In genomic region chr3:82707035-82707434, GRCh38 we compare ENCODE assay signal across 20 cellular contexts.
DNase-seq lines count a peak whose midpoint lies in the region; ATAC-seq, FAIRE-seq and TF ChIP-seq lines count a peak whose summit lies in the region.
"Had no signal": no experiment of that assay in that cellular context is flagged by ENCODE, and none has a peak within 500 bp of the region (broad histone marks: within the 10 kb centered on the region; RNA-seq: fewer than 3 reads in every experiment).

No MANE protein-coding gene starts in this region.

- peak; percentile 47; the same call in 1 of the 2 replicates for TF ChIP-seq RAD21 in GM12878 (IDR thresholded peaks at IDR 0.05; ENCODE audit: insufficient read depth, low read depth, low read length)
- TF ChIP-seq RAD21 in HepG2 (CRISPR knock-in tag; IDR thresholded peaks at IDR 0.05), result peak; percentile 65; the same call in 1 of the 2 replicates

- TF ChIP-seq CTCF in C4-2B (conservative IDR thresholded peaks at IDR 0.05) (peak; percentile 17; the same call in 1 of the 2 replicates), GM12878 (IDR thresholded peaks at IDR 0.05 in 2 of 3, conservative IDR thresholded peaks at IDR 0.05 in 1 of 3; ENCODE audit: control insufficient read depth in 2 of 3, extremely low read depth in 1 of 3, insufficient read depth in 1 of 3, low read depth in 3 of 3, low read length in 3 of 3) (peak in 1 of 3 experiments; percentile 24; a peak in 1 of 6 replicates), HepG2 (CRISPR knock-in tag; IDR thresholded peaks at IDR 0.05) (peak; percentile 74)

- H3K4me3 ChIP-seq in GM12878, result no peak overlapping the region
- H3K4me3 ChIP-seq in HepG2 (replicated peaks in 1 of 3; ENCODE audit: insufficient read depth in 1 of 3, low read depth in 2 of 3, low read length in 3 of 3), result no peak overlapping the region
- H3K4me3 ChIP-seq in small intestine (ENCODE audit: low read depth in 1 of 2, low read length in 2 of 2), result no peak overlapping the region

- intact Hi-C loops in GM12878 (cut with micrococcal nuclease; ENCODE audit: unreplicated experiment) (no loop called here), HepG2 (cut with micrococcal nuclease; ENCODE audit: unreplicated experiment) (loop anchor here (1.0 to 2.0 kb wide), 5 partner anchors 210 to 1217 kb away; no protein-coding TSS in a partner anchor)

- H3K79me2 ChIP-seq in GM12878 (ENCODE audit: control insufficient read depth, insufficient read depth, low read length) (no peaks in the 10 kb centered on the region), HepG2 (ENCODE audit: insufficient read depth, low read length) (no peaks in the 10 kb centered on the region)

- RAD21 ChIA-PET in GM12878 (lab: Charles Lee; ENCODE audit: unreplicated experiment), result no interaction called here

- WGBS in GM12878 (ENCODE audit: insufficient coverage, insufficient replicate concordance, low lambda C conversion rate, missing lambda C conversion rate), result 17% methylated on average over 4 of the region's 4 CpGs
- WGBS in HepG2 (ENCODE audit: low lambda C conversion rate), result 0% methylated on average over 3 of the region's 4 CpGs
- WGBS in small intestine, 3 donors, result 70 to 75% (median 70%) methylated on average over 4 of the region's 4 CpGs

- peak; percentile 36 for DNase-seq in HS-27A (ENCODE audit: low read depth)
- DNase-seq in GM12878 (ENCODE audit: low read depth, low spot score), result no peak
- DNase-seq in HepG2 (ENCODE audit: low spot score), result no peak
- DNase-seq in effector CD8-positive, alpha-beta T cell (lab: John Stamatoyannopoulos, UW), result no peak
- DNase-seq in small intestine, result no peak
- DNase-seq: activated B cell treated with CpG ODN at 0.5 μM for 24 hours; activated naive CD8-positive, alpha-beta T cell treated with anti-CD3 and anti-CD28 coated beads, Interleukin-2, amount 10 ng/mL, durations not matched to agents 7 days and 5 days; CD8-positive, alpha-beta T cell; dermis blood vessel endothelial cell; erythroblast; HCEC 1CT; KBM-7; left ventricle myocardium superior; NCI-H1105; stimulated activated CD4-positive, alpha-beta T cell treated with anti-CD3 and anti-CD28 coated beads, Interleukin-2, amount 100 ng/mL, for 48 hours had no signal

- SMC1A ChIA-PET in GM12878 (lab: Charles Lee; ENCODE audit: uncharacterized antibody, unreplicated experiment), result no interaction called here

- H3K27me3 ChIP-seq in GM12878 (replicated peaks in 1 of 2; ENCODE audit: control insufficient read depth in 2 of 2, insufficient read depth in 2 of 2, low read length in 1 of 2), result no peaks in the 10 kb centered on the region
- H3K27me3 ChIP-seq in HepG2 (ENCODE audit: control insufficient read depth in 1 of 2, insufficient read depth in 2 of 2, low read length in 2 of 2), result no peaks in the 10 kb centered on the region
- no peaks in the 10 kb centered on the region for H3K27me3 ChIP-seq in small intestine (ENCODE audit: control insufficient read depth in 2 of 2, insufficient read depth in 2 of 2, low read length in 2 of 2)

- no peak overlapping the region for H3K4me2 ChIP-seq in GM12878 (ENCODE audit: control insufficient read depth, insufficient read depth)
- H3K4me2 ChIP-seq in HepG2 (ENCODE audit: low read depth, low read length), result no peak overlapping the region

- H3K36me3 ChIP-seq in GM12878 (ENCODE audit: control insufficient read depth in 2 of 2, insufficient read depth in 2 of 2, low read length in 1 of 2), result no peaks in the 10 kb centered on the region
- no peaks in the 10 kb centered on the region for H3K36me3 ChIP-seq in HepG2 (replicated peaks in 1 of 2; ENCODE audit: control insufficient read depth in 1 of 2, insufficient read depth in 2 of 2, low read length in 2 of 2)
- H3K36me3 ChIP-seq in small intestine (ENCODE audit: control insufficient read depth in 2 of 2, insufficient read depth in 2 of 2, low read length in 2 of 2), result no peaks in the 10 kb centered on the region

- no peak for TF ChIP-seq EP300 in GM12878 (IDR thresholded peaks at IDR 0.05; ENCODE audit: borderline replicate concordance in 1 of 2, control insufficient read depth in 1 of 2, low read depth in 2 of 2, low read length in 2 of 2)
- no peak for TF ChIP-seq EP300 in HepG2 (IDR thresholded peaks at IDR 0.05; ENCODE audit: low read depth in 2 of 2, low read length in 2 of 2)
- no peak for TF ChIP-seq EP300 in HepG2 (CRISPR knock-in tag; IDR thresholded peaks at IDR 0.05; ENCODE audit: borderline replicate concordance)

- H3K9ac ChIP-seq in GM12878 (ENCODE audit: control insufficient read depth, insufficient read depth, low read length), result no peak overlapping the region
- H3K9ac ChIP-seq in HepG2 (ENCODE audit: insufficient read depth, low read depth, low read length), result no peak overlapping the region

- H2AFZ ChIP-seq in GM12878 (ENCODE audit: control insufficient read depth, low read depth, low read length) (no peak overlapping the region), HepG2 (ENCODE audit: low read length) (no peak overlapping the region)

- H3K4me1 ChIP-seq in GM12878 (ENCODE audit: control insufficient read depth, insufficient read depth, low read length) (no peaks in the 10 kb centered on the region), HepG2 (ENCODE audit: insufficient read depth, low read length) (no peaks in the 10 kb centered on the region), small intestine (ENCODE audit: control insufficient read depth in 2 of 2, insufficient read depth in 1 of 2, low read depth in 1 of 2, low read length in 1 of 2) (no peaks in the 10 kb centered on the region)

- BruUV-seq in GM12878 (replicated peaks; lab: Mats Ljungman, UMichigan) (no TSS peak), HepG2 (replicated peaks; lab: Mats Ljungman, UMichigan) (no TSS peak)

- peak; percentile 59 for ATAC-seq in GM12878
- ATAC-seq in HepG2, result peak; percentile 99
- no peak for ATAC-seq in HG02973 (IDR thresholded peaks at IDR 0.05; ENCODE audit: unreplicated experiment)
- no peak for ATAC-seq in GM21515 (IDR thresholded peaks at IDR 0.05; ENCODE audit: unreplicated experiment)
- ATAC-seq: CD8-positive, alpha-beta T cell; left ventricle myocardium superior had no signal

- in situ Hi-C loops in GM12878 (cut with MboI) (no loop called here), HepG2 (cut with HindIII; ENCODE audit: extremely low pct_ligation_motif_present, low pct_unique_long_range_greater_than_20kb) (no loop called here)

- H3K9me3 ChIP-seq in GM12878 (replicated peaks; ENCODE audit: control insufficient read depth, insufficient read depth, low read length) (no peaks in the 10 kb centered on the region), HepG2 (ENCODE audit: low read length) (no peaks in the 10 kb centered on the region), small intestine (ENCODE audit: control insufficient read depth, low read depth) (no peaks in the 10 kb centered on the region)

- no peak for TF ChIP-seq POLR2A in GM12878 (IDR thresholded peaks at IDR 0.05; ENCODE audit: low read depth, low read length)
- no peak for TF ChIP-seq POLR2A in HepG2 (IDR thresholded peaks at IDR 0.05; ENCODE audit: insufficient read depth in 1 of 2, low read depth in 2 of 2, low read length in 2 of 2)

- no peak overlapping the region for H3K27ac ChIP-seq in C4-2B
- no peak overlapping the region for H3K27ac ChIP-seq in GM12878 (ENCODE audit: control insufficient read depth, insufficient read depth)
- H3K27ac ChIP-seq in HepG2 (ENCODE audit: extremely low read length, insufficient read depth, low read length), result no peak overlapping the region
- no peak overlapping the region for H3K27ac ChIP-seq in small intestine (ENCODE audit: low read depth in 1 of 2, low read length in 1 of 2)

- no peaks in the 10 kb centered on the region for H4K20me1 ChIP-seq in GM12878 (ENCODE audit: control insufficient read depth, insufficient read depth)
- no peaks in the 10 kb centered on the region for H4K20me1 ChIP-seq in HepG2 (ENCODE audit: insufficient read depth, low read length)

- FAIRE-seq in GM12878 (lab: Jason Lieb, UNC), result no peak
- FAIRE-seq in HepG2 (lab: Jason Lieb, UNC), result no peak
- no peak for FAIRE-seq in small intestine (lab: Jason Lieb, UNC)
- FAIRE-seq: frontal cortex, urothelium cell line had no signal

- CTCF ChIA-PET in GM12878 (lab: Yijun Ruan, JAX) (no interaction called here), HepG2 (lab: Yijun Ruan, JAX; ENCODE audit: low intra/inter-chr PET ratio, low total read pairs) (interaction anchor here (1.1 kb wide), 1 partner anchor 797 kb away, joined by 3 read pairs; no protein-coding TSS in a partner anchor)

- POLR2A ChIA-PET in GM12878 (lab: Charles Lee) (no interaction called here), HepG2 (lab: Yijun Ruan, JAX) (no interaction called here)

TF ChIP-seq in GM12878, 131 proteins besides CTCF, POLR2A, EP300 and RAD21:
- TF ChIP-seq RBBP5 (conservative IDR thresholded peaks at IDR 0.05), result no peak
TF ChIP-seq in GM12878: peak in this region for 0.

TF ChIP-seq in HepG2, 621 proteins besides CTCF, POLR2A, EP300 and RAD21 (continues in another document):
- TF ChIP-seq RBAK (CRISPR knock-in tag; IDR thresholded peaks at IDR 0.05) (no peak), CHD2 (IDR thresholded peaks at IDR 0.05; ENCODE audit: low read depth, low read length) (no peak), STAG1 (CRISPR knock-in tag; IDR thresholded peaks at IDR 0.05) (peak; percentile 66)

Comparison
In these comparisons a context has a peak if more than half of its experiments do, and no peak if none do; other contexts are left out.
1. ATAC-seq: peak in GM12878 (single experiment) and HepG2 (single experiment); none in HG02973 (single experiment) and GM21515 (single experiment).